In the genomic region with DNA sequence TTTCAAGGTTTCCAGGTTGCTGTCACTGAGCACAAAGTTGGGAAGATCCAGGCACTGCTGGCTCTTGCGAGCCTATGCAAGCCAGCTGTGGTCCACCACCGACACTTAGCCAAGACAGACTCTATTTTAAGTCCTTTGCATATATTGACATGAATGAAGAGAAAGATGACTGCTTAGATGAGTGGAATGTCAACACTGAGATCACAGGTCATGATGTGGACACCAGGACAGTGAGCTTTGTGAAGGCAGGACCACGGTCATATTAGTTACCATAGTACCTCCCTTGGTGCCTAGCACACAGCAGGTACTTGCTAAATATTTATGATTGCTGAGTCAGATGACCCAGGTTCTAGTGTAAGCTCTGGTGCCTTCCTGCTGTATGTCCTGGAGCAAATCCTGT, we compare ENCODE assay signal across 18 cellular contexts.
A peak's percentile ranks its signal among the peaks of the same experiment; 100 is the strongest.
DNase-seq lines count a peak whose midpoint lies in the region; ATAC-seq, FAIRE-seq and TF ChIP-seq lines count a peak whose summit lies in the region.
"Had no signal": no experiment of that assay in that cellular context is flagged by ENCODE, and none has a peak within 500 bp of the region (broad histone marks: within the 10 kb centered on the region; RNA-seq: fewer than 3 reads in every experiment).

No MANE protein-coding gene starts in this region.

- H3K27ac ChIP-seq in K562 (ENCODE audit: extremely low read depth, low read depth, low read length), result no peak overlapping the region
- no peak overlapping the region for H3K27ac ChIP-seq in mesenchymal stem cell (ENCODE audit: low read length, poor library complexity, severe bottlenecking)
- no peak overlapping the region for H3K27ac ChIP-seq in upper lobe of right lung
- H3K27ac ChIP-seq: GM23248 had no signal

- H2AK5ac ChIP-seq in mesenchymal stem cell (ENCODE audit: low read length, severe bottlenecking), result no peak overlapping the region

- no peak for TF ChIP-seq EP300 in K562 (IDR thresholded peaks at IDR 0.05; ENCODE audit: low read length)

- H3K4me3 ChIP-seq in K562 (no peak overlapping the region), mesenchymal stem cell (ENCODE audit: insufficient read depth in 1 of 2, low read depth in 1 of 2, low read length in 2 of 2) (no peak overlapping the region), upper lobe of right lung (no peak overlapping the region)
- H3K4me3 ChIP-seq: GM23248 had no signal

- no peak overlapping the region for H3K14ac ChIP-seq in mesenchymal stem cell (ENCODE audit: low read length in 2 of 2)

- H3K36me3 ChIP-seq in K562 (ENCODE audit: control insufficient read depth, insufficient read depth, low read length) (no peaks in the 10 kb centered on the region), mesenchymal stem cell (ENCODE audit: control insufficient read depth in 1 of 2, insufficient read depth in 2 of 2, low read depth in 1 of 2, low read length in 2 of 2) (peaks cover 32 to 92% of the 10 kb centered on the region in 2 experiments), upper lobe of right lung (no peaks in the 10 kb centered on the region)

- POLR2A ChIA-PET in K562 (lab: Yijun Ruan, JAX), result interaction anchor here (0.6 to 0.8 kb wide), 2 partner anchors 53 to 176 kb away, joined by 3 read pairs; no protein-coding TSS in a partner anchor

- H4K91ac ChIP-seq in mesenchymal stem cell (ENCODE audit: low read length), result no peak overlapping the region

- H3K4ac ChIP-seq in mesenchymal stem cell (ENCODE audit: low read depth in 1 of 2, low read length in 2 of 2), result no peak overlapping the region

- H3K4me2 ChIP-seq in K562 (ENCODE audit: insufficient read depth, low read length) (no peak overlapping the region), mesenchymal stem cell (ENCODE audit: low read length, poor library complexity, severe bottlenecking) (no peak overlapping the region)

- TF ChIP-seq RAD21 in K562 (CRISPR knock-in tag; conservative IDR thresholded peaks at IDR 0.05 in 1 of 2, IDR thresholded peaks at IDR 0.05 in 1 of 2), result no peak

- intact Hi-C loops in K562 (cut with micrococcal nuclease), result no loop called here
- intact Hi-C loops in upper lobe of right lung (cut with DNase I), result no loop called here

- no peak overlapping the region for H2AFZ ChIP-seq in K562 (ENCODE audit: low read depth, low read length)
- no peak overlapping the region for H2AFZ ChIP-seq in mesenchymal stem cell (ENCODE audit: low read depth, low read length)
- H2AFZ ChIP-seq: GM23248 had no signal

- no peak overlapping the region for H2BK12ac ChIP-seq in mesenchymal stem cell (ENCODE audit: low read length in 2 of 2)

- no peak overlapping the region for H2BK5ac ChIP-seq in mesenchymal stem cell (ENCODE audit: low read depth, low read length, poor library complexity, severe bottlenecking)

- H3K4me1 ChIP-seq in K562 (replicated peaks in 1 of 2; ENCODE audit: control insufficient read depth in 2 of 2, insufficient read depth in 2 of 2, low read length in 2 of 2) (peaks cover 0 to 11% of the 10 kb centered on the region in 2 experiments; a peak in 2 of 5 replicates), mesenchymal stem cell (ENCODE audit: control insufficient read depth, insufficient read depth, low read depth, low read length) (peaks cover 4% of the 10 kb centered on the region), upper lobe of right lung (no peaks in the 10 kb centered on the region)
- H3K4me1 ChIP-seq: Caco-2 had no signal

- TF ChIP-seq CTCF in K562 (IDR thresholded peaks at IDR 0.05 in 2 of 3, conservative IDR thresholded peaks at IDR 0.05 in 1 of 3; ENCODE audit: insufficient read depth in 2 of 3, low read depth in 1 of 3, low read length in 3 of 3), result no peak
- TF ChIP-seq CTCF in upper lobe of right lung (IDR thresholded peaks at IDR 0.05), result no peak

- no peak overlapping the region for H4K8ac ChIP-seq in mesenchymal stem cell (ENCODE audit: low read length)

- H3K9ac ChIP-seq in K562 (ENCODE audit: insufficient read depth in 1 of 2, low read depth in 2 of 2, low read length in 2 of 2), result no peak overlapping the region
- no peak overlapping the region for H3K9ac ChIP-seq in mesenchymal stem cell (ENCODE audit: low read length)
- H3K9ac ChIP-seq: GM23248 had no signal

- 65% methylated on average over 3 of the region's 3 CpGs for WGBS in K562 (ENCODE audit: insufficient coverage, low coverage, missing lambda C conversion rate)
- 100% methylated on average over 3 of the region's 3 CpGs for WGBS in mesenchymal stem cell

- H4K20me1 ChIP-seq in K562 (replicated peaks; ENCODE audit: control insufficient read depth, insufficient read depth, low read length), result no peaks in the 10 kb centered on the region

- no peaks in the 10 kb centered on the region for H3K79me2 ChIP-seq in K562 (ENCODE audit: control insufficient read depth, insufficient read depth, low read length)

- no peaks in the 10 kb centered on the region for H3K9me1 ChIP-seq in K562 (ENCODE audit: control insufficient read depth, insufficient read depth, low read length)

- DNase-seq in DMS53 treated with DMSO at 0.1 percent for 48 hours (lab: John Stamatoyannopoulos, UW; ENCODE audit: unreplicated experiment) (peak; percentile 6), K562 (ENCODE audit: extremely low read depth in 1 of 4, low spot score in 3 of 4) (no peak), mesenchymal stem cell (peak; percentile 32), upper lobe of right lung (no peak), GM19240 (ENCODE audit: insufficient read length, low spot score) (no peak), NOMO-1 treated with dmso at 0.1 percent for 144 hours (lab: John Stamatoyannopoulos, UW; ENCODE audit: unreplicated experiment) (no peak)
- DNase-seq: C1 segment of cervical spinal cord; Caco-2; CD4-positive, alpha-beta memory T cell; DMS153; DMS79 treated with DMSO at 0.1 percent for 48 hours; GF-D8; GM23248; H7; HCEC 1CT had no signal

- H3K9me3 ChIP-seq in K562 (replicated peaks; ENCODE audit: control insufficient read depth, insufficient read depth, low read depth, low read length) (no peaks in the 10 kb centered on the region), mesenchymal stem cell (ENCODE audit: control insufficient read depth, low read length) (no peaks in the 10 kb centered on the region), upper lobe of right lung (no peaks in the 10 kb centered on the region)
- H3K9me3 ChIP-seq: Caco-2 had no signal

- no peaks in the 10 kb centered on the region for H3K27me3 ChIP-seq in K562 (ENCODE audit: control insufficient read depth in 2 of 2, insufficient read depth in 2 of 2, low read length in 2 of 2)
- no peaks in the 10 kb centered on the region for H3K27me3 ChIP-seq in mesenchymal stem cell (ENCODE audit: control insufficient read depth in 1 of 2, insufficient read depth in 1 of 2, low read length in 2 of 2)
- no peaks in the 10 kb centered on the region for H3K27me3 ChIP-seq in upper lobe of right lung

- no peak overlapping the region for H3K18ac ChIP-seq in mesenchymal stem cell (ENCODE audit: low read depth in 1 of 2, low read length in 2 of 2)

- no peak overlapping the region for H2BK120ac ChIP-seq in mesenchymal stem cell (ENCODE audit: low read depth, low read length)

- no peak overlapping the region for H2BK15ac ChIP-seq in mesenchymal stem cell (ENCODE audit: low read depth, poor library complexity, severe bottlenecking)

- no TSS peak for BruUV-seq in K562 (replicated peaks; lab: Mats Ljungman, UMichigan)

- in situ Hi-C loops in K562 (cut with MboI), result no loop called here

- ATAC-seq in K562 (no peak), upper lobe of right lung (peak; percentile 14), GM18498 (IDR thresholded peaks at IDR 0.05; ENCODE audit: unreplicated experiment) (no peak)

- no peak overlapping the region for H3K23ac ChIP-seq in mesenchymal stem cell (ENCODE audit: low read length in 2 of 2)

- FAIRE-seq in K562 (lab: Jason Lieb, UNC), result no peak
- FAIRE-seq: GM12891, H1 had no signal

- no peaks in the 10 kb centered on the region for H3K79me1 ChIP-seq in mesenchymal stem cell (replicated peaks; ENCODE audit: low read length, poor library complexity, severe bottlenecking)

- CTCF ChIA-PET in K562 (lab: Yijun Ruan, JAX; ENCODE audit: low intra/inter-chr PET ratio), result no interaction called here

- no peak for TF ChIP-seq POLR2A in K562 (conservative IDR thresholded peaks at IDR 0.05)

TF ChIP-seq in K562, 482 proteins besides CTCF, POLR2A, EP300 and RAD21 (continues in another document):
- no peak for TF ChIP-seq SP1 (CRISPR knock-in tag; IDR thresholded peaks at IDR 0.05)
- TF ChIP-seq, protein P1, sequence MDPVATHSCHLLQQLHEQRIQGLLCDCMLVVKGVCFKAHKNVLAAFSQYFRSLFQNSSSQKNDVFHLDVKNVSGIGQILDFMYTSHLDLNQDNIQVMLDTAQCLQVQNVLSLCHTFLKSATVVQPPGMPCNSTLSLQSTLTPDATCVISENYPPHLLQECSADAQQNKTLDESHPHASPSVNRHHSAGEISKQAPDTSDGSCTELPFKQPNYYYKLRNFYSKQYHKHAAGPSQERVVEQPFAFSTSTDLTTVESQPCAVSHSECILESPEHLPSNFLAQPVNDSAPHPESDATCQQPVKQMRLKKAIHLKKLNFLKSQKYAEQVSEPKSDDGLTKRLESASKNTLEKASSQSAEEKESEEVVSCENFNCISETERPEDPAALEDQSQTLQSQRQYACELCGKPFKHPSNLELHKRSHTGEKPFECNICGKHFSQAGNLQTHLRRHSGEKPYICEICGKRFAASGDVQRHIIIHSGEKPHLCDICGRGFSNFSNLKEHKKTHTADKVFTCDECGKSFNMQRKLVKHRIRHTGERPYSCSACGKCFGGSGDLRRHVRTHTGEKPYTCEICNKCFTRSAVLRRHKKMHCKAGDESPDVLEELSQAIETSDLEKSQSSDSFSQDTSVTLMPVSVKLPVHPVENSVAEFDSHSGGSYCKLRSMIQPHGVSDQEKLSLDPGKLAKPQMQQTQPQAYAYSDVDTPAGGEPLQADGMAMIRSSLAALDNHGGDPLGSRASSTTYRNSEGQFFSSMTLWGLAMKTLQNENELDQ (CRISPR knock-in tag; IDR thresholded peaks at IDR 0.05; ENCODE audit: borderline replicate concordance), result no peak
- no peak for TF ChIP-seq MED1 (CRISPR knock-in tag; IDR thresholded peaks at IDR 0.05; ENCODE audit: borderline replicate concordance)
- TF ChIP-seq ELF4 (CRISPR knock-in tag; IDR thresholded peaks at IDR 0.05), result no peak
- peak; percentile 22; the same call in 1 of the 2 replicates for TF ChIP-seq ZNF316 (IDR thresholded peaks at IDR 0.05)
- TF ChIP-seq CREB1 (IDR thresholded peaks at IDR 0.05), result no peak
- TF ChIP-seq CREB1 (CRISPR knock-in tag; IDR thresholded peaks at IDR 0.05), result no peak

Comparison
In these comparisons a context has a peak if more than half of its experiments do, and no peak if none do; other contexts are left out.
1. DNase-seq: peak in DMS53 treated with DMSO at 0.1 percent for 48 hours (single experiment) and mesenchymal stem cell (single experiment); none in K562 (0 of 4), upper lobe of right lung (single experiment), GM19240 (single experiment) and NOMO-1 treated with dmso at 0.1 percent for 144 hours (single experiment).